20 cellular contexts compared by ENCODE assay signal in genomic region chr9:87562530-87562929, GRCh38.
"Had no signal": no experiment of that assay in that cellular context is flagged by ENCODE, and none has a peak within 500 bp of the region (broad histone marks: within the 10 kb centered on the region; RNA-seq: fewer than 3 reads in every experiment).

No MANE protein-coding gene starts in this region.

- H3K4me3 ChIP-seq: coronary artery, dorsolateral prefrontal cortex, esophagus squamous epithelium, gastrocnemius medialis, heart right ventricle, left lung, lower lobe of right lung had no signal

- H3K36me3 ChIP-seq: esophagus squamous epithelium, gastrocnemius medialis, heart right ventricle, left lung, lower lobe of right lung had no signal

- H3K27me3 ChIP-seq: dorsolateral prefrontal cortex, esophagus squamous epithelium, gastrocnemius medialis, heart right ventricle, left lung had no signal

- H3K4me1 ChIP-seq: gastrocnemius medialis had no signal

- H3K27ac Mint-ChIP-seq: naive B cell had no signal

- H3K4me1 Mint-ChIP-seq: naive B cell had no signal

- ATAC-seq: gastrocnemius medialis, heart right ventricle, left cardiac atrium, left lung, left ventricle myocardium superior, lower lobe of right lung had no signal

- H3K36me3 Mint-ChIP-seq: naive B cell had no signal

- H3K27ac ChIP-seq: coronary artery, dorsolateral prefrontal cortex, esophagus squamous epithelium, gastrocnemius medialis, heart right ventricle, left lung, lower lobe of right lung had no signal

- H3K4me3 Mint-ChIP-seq: naive B cell had no signal

- DNase-seq: dermis blood vessel endothelial cell; dorsolateral prefrontal cortex; effector CD4-positive, alpha-beta T cell; effector memory CD4-positive, alpha-beta T cell; esophagus squamous epithelium; foreskin fibroblast; foreskin melanocyte; gastrocnemius medialis; glutamatergic neuron; head of caudate nucleus; heart right ventricle; hippocampal formation; left cardiac atrium; left lung; left ventricle myocardium superior; lower lobe of right lung; mesenchymal stem cell; midbrain; naive B cell had no signal

- H3K9me3 ChIP-seq: esophagus squamous epithelium, gastrocnemius medialis, heart right ventricle, left lung, lower lobe of right lung had no signal
